18 cellular contexts compared by ENCODE assay signal in the genomic region with DNA sequence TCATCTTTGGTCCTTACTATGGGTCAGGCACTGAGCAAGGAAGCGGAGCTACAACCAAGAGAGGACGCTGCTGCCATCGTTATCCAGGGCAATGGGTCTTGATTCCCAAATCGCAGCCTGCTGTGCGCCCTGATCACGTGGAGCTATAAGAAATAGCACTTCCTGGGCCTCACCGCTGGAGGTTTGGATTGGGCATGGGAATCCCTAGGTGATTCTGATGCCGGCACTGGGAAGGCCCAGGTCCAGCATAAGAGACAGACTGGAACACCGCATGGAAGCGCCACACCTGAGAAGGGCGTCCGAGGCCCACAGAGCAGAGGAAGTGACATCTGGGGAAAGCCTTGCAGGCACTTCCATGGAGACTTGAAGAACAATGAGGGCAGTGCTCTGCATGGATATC. TPM values are rescaled to one million over a fixed set of nuclear protein-coding genes. Genes with fewer than 3 reads are reported as not detected.
DNase-seq lines count a peak whose midpoint lies in the region; ATAC-seq, FAIRE-seq and TF ChIP-seq lines count a peak whose summit lies in the region.
"Had no signal": no experiment of that assay in that cellular context is flagged by ENCODE, and none has a peak within 500 bp of the region (broad histone marks: within the 10 kb centered on the region; RNA-seq: fewer than 3 reads in every experiment).

No MANE protein-coding gene starts in this region.

- TF ChIP-seq EP300 in K562 (IDR thresholded peaks at IDR 0.05; ENCODE audit: low read length), result no peak

- H3K4me3 ChIP-seq in IMR-90 (ENCODE audit: insufficient read depth, low read depth, low read length), result no peak overlapping the region
- no peak overlapping the region for H3K4me3 ChIP-seq in K562
- H3K4me3 ChIP-seq in stomach smooth muscle (ENCODE audit: low read length in 2 of 2), result no peak overlapping the region
- H3K4me3 ChIP-seq: BLaER1 treated with 17β-estradiol and CSF1 and Interleukin-3, amounts not matched to agents 10 nM and 100 nM had no signal

- H3K4ac ChIP-seq in IMR-90 (ENCODE audit: low read depth, low read length), result no peak overlapping the region

- no peak for TF ChIP-seq POLR2A in IMR-90 (IDR thresholded peaks at IDR 0.05; ENCODE audit: low read depth, low read length)
- no peak for TF ChIP-seq POLR2A in K562 (conservative IDR thresholded peaks at IDR 0.05)

- CTCF ChIA-PET in IMR-90 (lab: Yijun Ruan, JAX), result interaction anchor here (1.1 to 1.8 kb wide), 2 partner anchors 58 to 59 kb away, joined by 3 to 7 read pairs; no protein-coding TSS in a partner anchor
- CTCF ChIA-PET in K562 (lab: Yijun Ruan, JAX; ENCODE audit: low intra/inter-chr PET ratio), result no interaction called here

- no peaks in the 10 kb centered on the region for H3K79me2 ChIP-seq in K562 (ENCODE audit: control insufficient read depth, insufficient read depth, low read length)

- no peak for TF ChIP-seq CTCF in IMR-90 (conservative IDR thresholded peaks at IDR 0.05; ENCODE audit: low read depth, low read length)
- TF ChIP-seq CTCF in K562 (IDR thresholded peaks at IDR 0.05 in 2 of 3, conservative IDR thresholded peaks at IDR 0.05 in 1 of 3; ENCODE audit: insufficient read depth in 2 of 3, low read depth in 1 of 3, low read length in 3 of 3), result no peak
- no peak for TF ChIP-seq CTCF in D721Med (IDR thresholded peaks at IDR 0.05; ENCODE audit: insufficient read depth, missing control alignments)

- no peaks in the 10 kb centered on the region for H3K27me3 ChIP-seq in IMR-90 (ENCODE audit: control insufficient read depth, insufficient read depth, low read length)
- H3K27me3 ChIP-seq in K562 (ENCODE audit: control insufficient read depth in 2 of 2, insufficient read depth in 2 of 2, low read length in 2 of 2), result no peaks in the 10 kb centered on the region
- no peaks in the 10 kb centered on the region for H3K27me3 ChIP-seq in stomach smooth muscle (ENCODE audit: control insufficient read depth in 1 of 2, insufficient read depth in 2 of 2, low read length in 2 of 2)
- H3K27me3 ChIP-seq: BLaER1 treated with 17β-estradiol and CSF1 and Interleukin-3, amounts not matched to agents 10 nM and 100 nM had no signal

- H2AK5ac ChIP-seq in IMR-90 (ENCODE audit: low read depth, low read length), result 0 out of 2 replicates have a peak overlapping the region, but pooled peaks have one; percentile 23

- H3K14ac ChIP-seq in IMR-90 (replicated peaks; ENCODE audit: low read depth, low read length), result no peak overlapping the region

- H3K27ac ChIP-seq in IMR-90 (ENCODE audit: insufficient read depth, low read length) (no peak overlapping the region), K562 (ENCODE audit: extremely low read depth, low read depth, low read length) (no peak overlapping the region), stomach smooth muscle (ENCODE audit: low read length) (peak overlapping the region; percentile 31)
- H3K27ac ChIP-seq: BLaER1 treated with 17β-estradiol and CSF1 and Interleukin-3, amounts not matched to agents 10 nM and 100 nM had no signal

- H4K5ac ChIP-seq in IMR-90 (ENCODE audit: low read depth, low read length), result no peak overlapping the region

- POLR2A ChIA-PET in IMR-90 (lab: Charles Lee; ENCODE audit: unreplicated experiment), result interaction anchor here (1.2 kb wide), 1 partner anchor 48 kb away, joined by 3 read pairs; no protein-coding TSS in a partner anchor
- POLR2A ChIA-PET in K562 (lab: Yijun Ruan, JAX), result no interaction called here

- H3K4me1 ChIP-seq in IMR-90 (ENCODE audit: control insufficient read depth, insufficient read depth, low read length), result peaks cover 2% of the 10 kb centered on the region; the same call in 1 of the 2 replicates
- H3K4me1 ChIP-seq in K562 (replicated peaks in 1 of 2; ENCODE audit: control insufficient read depth in 2 of 2, insufficient read depth in 2 of 2, low read length in 2 of 2), result peaks cover 0 to 13% of the 10 kb centered on the region in 2 experiments; a peak in 2 of 5 replicates
- H3K4me1 ChIP-seq in stomach smooth muscle (ENCODE audit: control insufficient read depth, insufficient read depth, low read length), result peaks cover 62% of the 10 kb centered on the region

- H2AFZ ChIP-seq in IMR-90 (replicated peaks; ENCODE audit: low read length, poor library complexity) (no peak overlapping the region), K562 (ENCODE audit: low read depth, low read length) (no peak overlapping the region)

- no peak overlapping the region for H3K56ac ChIP-seq in IMR-90 (ENCODE audit: extremely low read depth, insufficient read depth, low read length)

- no peak overlapping the region for H3K18ac ChIP-seq in IMR-90 (ENCODE audit: low read depth, low read length)

- H2BK20ac ChIP-seq in IMR-90 (ENCODE audit: low read depth, low read length), result no peak overlapping the region

- no peak overlapping the region for H2BK5ac ChIP-seq in IMR-90 (ENCODE audit: low read depth, low read length, poor library complexity, severe bottlenecking)

- no peaks in the 10 kb centered on the region for H3K36me3 ChIP-seq in IMR-90 (ENCODE audit: control insufficient read depth, insufficient read depth, low read length)
- no peaks in the 10 kb centered on the region for H3K36me3 ChIP-seq in K562 (ENCODE audit: control insufficient read depth, insufficient read depth, low read length)
- H3K36me3 ChIP-seq in stomach smooth muscle (ENCODE audit: control insufficient read depth in 2 of 2, insufficient read depth in 2 of 2, low read length in 2 of 2), result no peaks in the 10 kb centered on the region

- H3K9me3 ChIP-seq in IMR-90 (ENCODE audit: control insufficient read depth, insufficient read depth, low read length) (no peaks in the 10 kb centered on the region), K562 (replicated peaks; ENCODE audit: control insufficient read depth, insufficient read depth, low read depth, low read length) (no peaks in the 10 kb centered on the region), stomach smooth muscle (ENCODE audit: control insufficient read depth in 2 of 2, low read length in 2 of 2) (no peaks in the 10 kb centered on the region)
- H3K9me3 ChIP-seq: BLaER1 treated with 17β-estradiol and CSF1 and Interleukin-3, amounts not matched to agents 10 nM and 100 nM had no signal

- H3K9ac ChIP-seq in IMR-90 (ENCODE audit: low read depth, low read length) (no peak overlapping the region), K562 (ENCODE audit: insufficient read depth in 1 of 2, low read depth in 2 of 2, low read length in 2 of 2) (no peak overlapping the region), stomach smooth muscle (ENCODE audit: low read length in 2 of 2) (no peak overlapping the region)
- H3K9ac ChIP-seq: BLaER1 treated with 17β-estradiol and CSF1 and Interleukin-3, amounts not matched to agents 10 nM and 100 nM had no signal

- intact Hi-C loops in IMR-90 (cut with micrococcal nuclease) (no loop called here), K562 (cut with micrococcal nuclease) (no loop called here), Right ventricle myocardium inferior (cut with DNase I) (no loop called here)

- no peaks in the 10 kb centered on the region for H3K79me1 ChIP-seq in IMR-90 (ENCODE audit: low read depth in 1 of 2, low read length in 2 of 2)

- H2AK9ac ChIP-seq in IMR-90 (replicated peaks; ENCODE audit: low read depth, low read length, poor library complexity), result no peak overlapping the region

- no peak for FAIRE-seq in K562 (lab: Jason Lieb, UNC)
- no peak for FAIRE-seq in D721Med (lab: Jason Lieb, UNC)
- FAIRE-seq: GM12891, GM19239, HTR-8/SVneo had no signal

- no peak overlapping the region for H2BK15ac ChIP-seq in IMR-90 (ENCODE audit: low read depth, low read length)

- H4K91ac ChIP-seq in IMR-90 (ENCODE audit: insufficient read depth, low read depth, low read length), result no peak overlapping the region

- dilution Hi-C loops in IMR-90 (cut with HindIII; ENCODE audit: low sequenced_read_pairs, unreplicated experiment), result no loop called here

- BruUV-seq in IMR-90 (replicated peaks; lab: Mats Ljungman, UMichigan) (no TSS peak), K562 (replicated peaks; lab: Mats Ljungman, UMichigan) (no TSS peak)

- ATAC-seq in IMR-90 (ENCODE audit: low read depth) (no peak), K562 (no peak), GM19035 (IDR thresholded peaks at IDR 0.05; ENCODE audit: unreplicated experiment) (no peak), Right ventricle myocardium inferior (no peak)
- ATAC-seq: HCT116 had no signal

- no peak overlapping the region for H2BK120ac ChIP-seq in IMR-90 (ENCODE audit: low read depth, low read length)

- DNase-seq in IMR-90, result no peak
- no peak for DNase-seq in K562 (ENCODE audit: extremely low read depth in 1 of 4, low spot score in 3 of 4)
- DNase-seq in islet precursor cell, result peak; percentile 43
- DNase-seq in D721Med (ENCODE audit: insufficient read length, low spot score), result no peak
- DNase-seq in stimulated activated CD4-positive, alpha-beta T cell treated with anti-CD3 and anti-CD28 coated beads, Interleukin-4, amount 100 ng/mL, for 24 hours, result no peak
- no peak for DNase-seq in Right ventricle myocardium inferior (ENCODE audit: missing footprints)
- DNase-seq: ACHN; CD4-positive, CD25-positive, alpha-beta regulatory T cell; DMS 273 treated with DMSO at 0.1 percent for 48 hours had no signal

- in situ Hi-C loops in IMR-90 (cut with MboI; ENCODE audit: low sequenced_read_pairs) (no loop called here), K562 (cut with MboI) (no loop called here)

- no peak overlapping the region for H3K23ac ChIP-seq in IMR-90 (ENCODE audit: low read depth, low read length)

- H3K9me1 ChIP-seq in IMR-90 (ENCODE audit: insufficient read depth, low read length) (no peaks in the 10 kb centered on the region), K562 (ENCODE audit: control insufficient read depth, insufficient read depth, low read length) (no peaks in the 10 kb centered on the region)

- WGBS in IMR-90 (ENCODE audit: extremely low coverage in 2 of 2, insufficient read length in 1 of 2), 2 experiments, result 93% methylated on average over 6 of the region's 12 CpGs; no CpG with 5 or more reads in 1 of the 2 experiments
- 55% methylated on average over 12 of the region's 12 CpGs for WGBS in K562 (ENCODE audit: insufficient coverage, low coverage, missing lambda C conversion rate)

- no peaks in the 10 kb centered on the region for H4K20me1 ChIP-seq in IMR-90 (ENCODE audit: insufficient read depth, low read length)
- H4K20me1 ChIP-seq in K562 (replicated peaks; ENCODE audit: control insufficient read depth, insufficient read depth, low read length), result no peaks in the 10 kb centered on the region

- no peak overlapping the region for H4K8ac ChIP-seq in IMR-90 (ENCODE audit: low read depth in 2 of 2, low read length in 2 of 2)

- H3K4me2 ChIP-seq in IMR-90 (ENCODE audit: low read depth, low read length) (no peak overlapping the region), K562 (ENCODE audit: insufficient read depth, low read length) (no peak overlapping the region)
- H3K4me2 ChIP-seq: BLaER1 treated with 17β-estradiol and CSF1 and Interleukin-3, amounts not matched to agents 10 nM and 100 nM had no signal

- no peak for TF ChIP-seq RAD21 in IMR-90 (IDR thresholded peaks at IDR 0.05; ENCODE audit: low read length)
- no peak for TF ChIP-seq RAD21 in K562 (CRISPR knock-in tag; conservative IDR thresholded peaks at IDR 0.05 in 1 of 2, IDR thresholded peaks at IDR 0.05 in 1 of 2)

RNA-seq across cellular contexts. Expression of a gene that starts 3.0 kb away (rescaled TPM):
- total RNA-seq in IMR-90 (2012; rRNA removed) (0.28 TPM in 1 of 2 replicates, not detected in the other), K562 (2014; rRNA removed) (1.5 and 2.6 TPM in 2 replicates), K562 (2014; rRNA removed; fragmentation: Illumina TruSeq; extraction: Trizol) (not detected in 2 replicates), K562 (2015; rRNA removed; fragmentation: Illumina TruSeq; extraction: Trizol) (0.36 TPM in 1 of 2 replicates, not detected in the other), K562 (2021) (0.51 and 0.58 TPM in 2 replicates), Right ventricle myocardium inferior (not detected)
- polyA plus RNA-seq in IMR-90 (2012; rRNA removed) (0.31 and 0.86 TPM in 2 replicates), K562 (2011; rRNA removed) (0.28 and 0.81 TPM in 2 replicates), K562 (2014; fragmentation: Illumina TruSeq; extraction: Trizol) (0.57 TPM in 1 of 2 replicates, not detected in the other), K562 (2014; fragmentation: Nextera tagmentation; extraction: Ambion mirVana) (under 1 TPM; 0.32 to 0.53 TPM), K562 (2014; rRNA removed) (1.0 and 3.0 TPM in 2 replicates)
- 0.84 TPM in 1 of 2 replicates, not detected in the other for polyA plus RNA-seq in IMR-90 (2012; cell fraction: cytosol; rRNA removed)
- polyA plus RNA-seq in IMR-90 (2012; cell fraction: nucleus; rRNA removed; ENCODE audit: low replicate concordance), result 0.30 and 0.39 TPM in 2 replicates
- not detected in 2 replicates for total RNA-seq in K562 (2011; cell fraction: chromatin; rRNA removed; ENCODE audit: low replicate concordance)
- not detected in 2 replicates for total RNA-seq in K562 (2011; cell fraction: nucleolus; rRNA removed)
- total RNA-seq in K562 (2011; cell fraction: nucleoplasm; rRNA removed), result not detected in 2 replicates
- polyA plus RNA-seq in K562 (2011; cell fraction: cytosol; rRNA removed), result 0.57 and 0.58 TPM in 2 replicates
- 0.43 and 0.73 TPM in 2 replicates for polyA plus RNA-seq in K562 (2011; cell fraction: nucleus; rRNA removed)
- 0.44 and 3.0 TPM in 2 replicates for polyA plus RNA-seq in K562 (2012)
- polyA minus RNA-seq in K562 (2011; rRNA and poly(A)+ RNA removed), result not detected in 2 replicates
- 2.4 TPM in 1 of 2 replicates, not detected in the other for polyA minus RNA-seq in K562 (2011; cell fraction: cytosol; rRNA and poly(A)+ RNA removed)
- not detected in 2 replicates for polyA minus RNA-seq in K562 (2011; cell fraction: nucleus; rRNA and poly(A)+ RNA removed)
- total RNA-seq: A172; CD4-positive, CD25-positive, alpha-beta regulatory T cell; Daoy had no signal
- polyA plus RNA-seq: CD4-positive, CD25-positive, alpha-beta regulatory T cell had no signal

RNA-seq across cellular contexts. Expression of a gene that starts 18.3 kb away (rescaled TPM):
- total RNA-seq in IMR-90 (2012; rRNA removed), result 5.8 and 7.0 TPM in 2 replicates
- 14.3 and 16.3 TPM in 2 replicates for polyA plus RNA-seq in IMR-90 (2012; rRNA removed)
- 10.1 and 15.5 TPM in 2 replicates for polyA plus RNA-seq in IMR-90 (2012; cell fraction: cytosol; rRNA removed)
- polyA plus RNA-seq in IMR-90 (2012; cell fraction: nucleus; rRNA removed; ENCODE audit: low replicate concordance), result 30.0 and 32.4 TPM in 2 replicates
- total RNA-seq in K562 (2011; cell fraction: chromatin; rRNA removed; ENCODE audit: low replicate concordance), result 20.2 and 24.4 TPM in 2 replicates
- 28.2 and 32.0 TPM in 2 replicates for total RNA-seq in K562 (2011; cell fraction: nucleolus; rRNA removed)
- total RNA-seq in K562 (2011; cell fraction: nucleoplasm; rRNA removed), result 28.4 and 30.6 TPM in 2 replicates
- total RNA-seq in K562 (2014; rRNA removed), result 5.4 and 7.2 TPM in 2 replicates
- total RNA-seq in K562 (2014; rRNA removed; fragmentation: Illumina TruSeq; extraction: Trizol), result 5.9 and 6.0 TPM in 2 replicates
- 5.1 and 5.3 TPM in 2 replicates for total RNA-seq in K562 (2015; rRNA removed; fragmentation: Illumina TruSeq; extraction: Trizol)
- 7.8 and 8.0 TPM in 2 replicates for total RNA-seq in K562 (2021)
- polyA plus RNA-seq in K562 (2011; rRNA removed), result 17.9 and 21.5 TPM in 2 replicates
- 25.0 and 29.5 TPM in 2 replicates for polyA plus RNA-seq in K562 (2011; cell fraction: cytosol; rRNA removed)
- 44.5 and 48.0 TPM in 2 replicates for polyA plus RNA-seq in K562 (2011; cell fraction: nucleus; rRNA removed)
- 8.9 and 16.5 TPM in 2 replicates for polyA plus RNA-seq in K562 (2012)
- polyA plus RNA-seq in K562 (2014; fragmentation: Illumina TruSeq; extraction: Trizol), result 9.4 and 10.0 TPM in 2 replicates
- polyA plus RNA-seq in K562 (2014; fragmentation: Nextera tagmentation; extraction: Ambion mirVana), result 1 to 10 TPM; 2.3 to 2.4 TPM
- 6.5 and 8.3 TPM in 2 replicates for polyA plus RNA-seq in K562 (2014; rRNA removed)
- polyA minus RNA-seq in K562 (2011; rRNA and poly(A)+ RNA removed), result 13.7 and 15.4 TPM in 2 replicates
- polyA minus RNA-seq in K562 (2011; cell fraction: cytosol; rRNA and poly(A)+ RNA removed), result 6.8 and 7.7 TPM in 2 replicates
- polyA minus RNA-seq in K562 (2011; cell fraction: nucleus; rRNA and poly(A)+ RNA removed), result 15.3 and 21.9 TPM in 2 replicates
- total RNA-seq in Right ventricle myocardium inferior, result 2.7 TPM

RNA-seq across cellular contexts. Expression of a gene that starts 30.8 kb away (rescaled TPM):
- 18.1 and 30.3 TPM in 2 replicates for total RNA-seq in IMR-90 (2012; rRNA removed)
- polyA plus RNA-seq in IMR-90 (2012; rRNA removed), result 4.8 and 6.2 TPM in 2 replicates
- 1.7 and 2.5 TPM in 2 replicates for polyA plus RNA-seq in IMR-90 (2012; cell fraction: cytosol; rRNA removed)
- 4.7 and 6.4 TPM in 2 replicates for polyA plus RNA-seq in IMR-90 (2012; cell fraction: nucleus; rRNA removed; ENCODE audit: low replicate concordance)
- 19.7 and 30.9 TPM in 2 replicates for total RNA-seq in K562 (2011; cell fraction: chromatin; rRNA removed; ENCODE audit: low replicate concordance)
- 10.5 and 12.1 TPM in 2 replicates for total RNA-seq in K562 (2011; cell fraction: nucleolus; rRNA removed)
- total RNA-seq in K562 (2011; cell fraction: nucleoplasm; rRNA removed), result 21.0 and 33.4 TPM in 2 replicates
- total RNA-seq in K562 (2014; rRNA removed), result 26.1 and 27.6 TPM in 2 replicates
- 35.8 and 44.2 TPM in 2 replicates for total RNA-seq in K562 (2014; rRNA removed; fragmentation: Illumina TruSeq; extraction: Trizol)
- 19.4 and 23.2 TPM in 2 replicates for total RNA-seq in K562 (2015; rRNA removed; fragmentation: Illumina TruSeq; extraction: Trizol)
- 37.8 and 40.5 TPM in 2 replicates for total RNA-seq in K562 (2021)
- polyA plus RNA-seq in K562 (2011; rRNA removed), result 29.1 and 31.0 TPM in 2 replicates
- 4.9 and 14.0 TPM in 2 replicates for polyA plus RNA-seq in K562 (2011; cell fraction: cytosol; rRNA removed)
- 14.6 and 16.7 TPM in 2 replicates for polyA plus RNA-seq in K562 (2011; cell fraction: nucleus; rRNA removed)
- polyA plus RNA-seq in K562 (2012), result 8.6 and 9.6 TPM in 2 replicates
- polyA plus RNA-seq in K562 (2014; fragmentation: Illumina TruSeq; extraction: Trizol), result 23.0 and 23.4 TPM in 2 replicates
- polyA plus RNA-seq in K562 (2014; fragmentation: Nextera tagmentation; extraction: Ambion mirVana), result 10 to 100 TPM; 11.2 to 17.1 TPM
- 25.8 and 26.4 TPM in 2 replicates for polyA plus RNA-seq in K562 (2014; rRNA removed)
- 40.6 and 45.9 TPM in 2 replicates for polyA minus RNA-seq in K562 (2011; rRNA and poly(A)+ RNA removed)
- 19.4 and 28.1 TPM in 2 replicates for polyA minus RNA-seq in K562 (2011; cell fraction: cytosol; rRNA and poly(A)+ RNA removed)
- polyA minus RNA-seq in K562 (2011; cell fraction: nucleus; rRNA and poly(A)+ RNA removed), result 11.2 and 19.1 TPM in 2 replicates
- total RNA-seq in Right ventricle myocardium inferior, result 11.6 TPM
